ENCODE assay signal across 21 cellular contexts in genomic region chr3:180974286-180974685, GRCh38.
"Had no signal": no experiment of that assay in that cellular context is flagged by ENCODE, and none has a peak within 500 bp of the region (broad histone marks: within the 10 kb centered on the region; RNA-seq: fewer than 3 reads in every experiment).

No MANE protein-coding gene starts in this region.

- H3K27me3 Mint-ChIP-seq: activated CD4-positive, alpha-beta T cell treated with anti-CD3 and anti-CD28 coated beads, Interleukin-2, amount 10 ng/mL, durations not matched to agents 7 days and 5 days; dendritic cell treated with granulocyte-macrophage colony-stimulating factor and Interleukin-4, amounts not matched to agents 40 ng/mL and 50 ng/mL, for 4 days; effector memory CD8-positive, alpha-beta T cell; naive thymus-derived CD8-positive, alpha-beta T cell; stimulated activated naive B cell treated with anti-CD40 and anti-IgM and Interleukin-4, amounts not matched to agents 10 μg/mL and 1 μg/mL and 100 μg/mL, for 72 hours; T-cell had no signal

- DNase-seq: activated CD4-positive, alpha-beta T cell treated with anti-CD3 and anti-CD28 coated beads, Interleukin-2, amount 10 ng/mL, durations not matched to agents 7 days and 5 days; amniotic stem cell; effector memory CD8-positive, alpha-beta T cell; foreskin melanocyte; glutamatergic neuron; left lung; mesenchymal stem cell; mucosa of descending colon; naive thymus-derived CD8-positive, alpha-beta T cell; ovary; psoas muscle; SIG-M5; stimulated activated CD4-positive, alpha-beta T cell treated with anti-CD3 and anti-CD28 coated beads, Interleukin-4, amount 100 ng/mL, for 24 hours; stimulated activated naive B cell treated with anti-CD40 and anti-IgM and Interleukin-4, amounts not matched to agents 10 μg/mL and 1 μg/mL and 100 μg/mL, for 72 hours; T-cell; T-helper 9 cell; tibial artery had no signal

- ATAC-seq: effector memory CD8-positive, alpha-beta T cell; left lung; mucosa of descending colon; naive thymus-derived CD8-positive, alpha-beta T cell; sciatic nerve; SK-N-SH treated with all-trans-retinoic acid at 6 μM for 48 hours; stimulated activated naive B cell treated with anti-CD40 and anti-IgM and Interleukin-4, amounts not matched to agents 10 μg/mL and 1 μg/mL and 100 μg/mL, for 72 hours; T-cell had no signal

- H3K27ac Mint-ChIP-seq: activated CD4-positive, alpha-beta T cell treated with anti-CD3 and anti-CD28 coated beads, Interleukin-2, amount 10 ng/mL, durations not matched to agents 7 days and 5 days; activated T-helper 1 cell treated with anti-CD3 and anti-CD28 coated beads, Interleukin-12 subunit alpha, Interleukin-12 subunit beta, Interleukin-2, Interleukin-4 antibody, amounts not matched to agents 30 ng/mL and 10 ng/mL and 1 ng/mL, durations not matched to agents 14 hours and 24 hours and 36 hours; dendritic cell treated with granulocyte-macrophage colony-stimulating factor and Interleukin-4, amounts not matched to agents 40 ng/mL and 50 ng/mL, for 4 days; effector memory CD8-positive, alpha-beta T cell; stimulated activated naive B cell treated with anti-CD40 and anti-IgM and Interleukin-4, amounts not matched to agents 10 μg/mL and 1 μg/mL and 100 μg/mL, for 72 hours had no signal

- H3K4me3 Mint-ChIP-seq: activated CD4-positive, alpha-beta T cell treated with anti-CD3 and anti-CD28 coated beads, Interleukin-2, amount 10 ng/mL, durations not matched to agents 7 days and 5 days; activated T-helper 1 cell treated with anti-CD3 and anti-CD28 coated beads, Interleukin-12 subunit alpha, Interleukin-12 subunit beta, Interleukin-2, Interleukin-4 antibody, amounts not matched to agents 30 ng/mL and 10 ng/mL and 1 ng/mL, durations not matched to agents 14 hours and 24 hours and 36 hours; dendritic cell treated with granulocyte-macrophage colony-stimulating factor and Interleukin-4, amounts not matched to agents 40 ng/mL and 50 ng/mL, for 4 days; effector memory CD8-positive, alpha-beta T cell; naive thymus-derived CD8-positive, alpha-beta T cell; stimulated activated naive B cell treated with anti-CD40 and anti-IgM and Interleukin-4, amounts not matched to agents 10 μg/mL and 1 μg/mL and 100 μg/mL, for 72 hours; T-cell had no signal

- H3K9me3 Mint-ChIP-seq: activated CD4-positive, alpha-beta T cell treated with anti-CD3 and anti-CD28 coated beads, Interleukin-2, amount 10 ng/mL, durations not matched to agents 7 days and 5 days; activated T-helper 1 cell treated with anti-CD3 and anti-CD28 coated beads, Interleukin-12 subunit alpha, Interleukin-12 subunit beta, Interleukin-2, Interleukin-4 antibody, amounts not matched to agents 30 ng/mL and 10 ng/mL and 1 ng/mL, durations not matched to agents 14 hours and 24 hours and 36 hours; dendritic cell treated with granulocyte-macrophage colony-stimulating factor and Interleukin-4, amounts not matched to agents 40 ng/mL and 50 ng/mL, for 4 days; effector memory CD8-positive, alpha-beta T cell; naive thymus-derived CD8-positive, alpha-beta T cell; stimulated activated naive B cell treated with anti-CD40 and anti-IgM and Interleukin-4, amounts not matched to agents 10 μg/mL and 1 μg/mL and 100 μg/mL, for 72 hours; T-cell had no signal
